ENCODE assay signal across 20 cellular contexts in genomic region chr1:184403961-184404726, GRCh38. TPM values are rescaled to one million over a fixed set of nuclear protein-coding genes. Genes with fewer than 3 reads are reported as not detected.
DNase-seq lines count a peak whose midpoint lies in the region; ATAC-seq, FAIRE-seq and TF ChIP-seq lines count a peak whose summit lies in the region.
"Had no signal": no experiment of that assay in that cellular context is flagged by ENCODE, and none has a peak within 500 bp of the region (broad histone marks: within the 10 kb centered on the region; RNA-seq: fewer than 3 reads in every experiment).

No MANE protein-coding gene starts in this region.

- H4K91ac ChIP-seq in H9 (ENCODE audit: insufficient read length, low read depth, low read length), result no peak overlapping the region

- no peak overlapping the region for H3K56ac ChIP-seq in H9 (ENCODE audit: insufficient read length, low read depth, low read length)

- intact Hi-C loops in K562 (cut with micrococcal nuclease), result no loop called here
- intact Hi-C loops in lower lobe of right lung (cut with DNase I), result no loop called here
- intact Hi-C loops in lower leg skin (cut with DNase I; ENCODE audit: low total_unique reads), result no loop called here

- WGBS in H9 (ENCODE audit: extremely low coverage, insufficient read length, low lambda C conversion rate), result no CpG with 5 or more reads among the region's 3 CpGs
- 1% methylated on average over 3 of the region's 3 CpGs for WGBS in K562 (ENCODE audit: insufficient coverage, low coverage, missing lambda C conversion rate)
- 70 to 71% methylated on average over 3 of the region's 3 CpGs for WGBS in upper lobe of left lung, 2 donors
- WGBS in lower leg skin, 2 donors, result 88% methylated on average over 3 of the region's 3 CpGs

- TF ChIP-seq CTCF in H9 (conservative IDR thresholded peaks at IDR 0.05), result no peak
- TF ChIP-seq CTCF in K562 (IDR thresholded peaks at IDR 0.05 in 2 of 3, conservative IDR thresholded peaks at IDR 0.05 in 1 of 3; ENCODE audit: insufficient read depth in 2 of 3, low read depth in 1 of 3, low read length in 3 of 3), result no peak
- TF ChIP-seq CTCF in lower lobe of right lung (IDR thresholded peaks at IDR 0.05), result no peak
- no peak for TF ChIP-seq CTCF in upper lobe of left lung (IDR thresholded peaks at IDR 0.05)
- no peak for TF ChIP-seq CTCF in lower leg skin (IDR thresholded peaks at IDR 0.05)

- H3K4me2 ChIP-seq in H9 (ENCODE audit: insufficient read depth, insufficient read length, low read length) (no peak overlapping the region), K562 (ENCODE audit: insufficient read depth, low read length) (no peak overlapping the region)

- no peak overlapping the region for H3K4me3 Mint-ChIP-seq in H9
- H3K4me3 Mint-ChIP-seq: CD14-positive monocyte had no signal

- H2AK5ac ChIP-seq in H9 (ENCODE audit: insufficient read length, low read length), result no peak overlapping the region

- no peaks in the 10 kb centered on the region for H3K9me3 Mint-ChIP-seq in H9
- H3K9me3 Mint-ChIP-seq: CD14-positive monocyte had no signal

- H3K4ac ChIP-seq in H9 (ENCODE audit: low read depth, low read length), result no peak overlapping the region

- no peaks in the 10 kb centered on the region for H3K9me1 ChIP-seq in K562 (ENCODE audit: control insufficient read depth, insufficient read depth, low read length)

- H3K27ac ChIP-seq in H9 (ENCODE audit: insufficient read length, low read depth, low read length), result no peak overlapping the region
- H3K27ac ChIP-seq in K562 (ENCODE audit: extremely low read depth, low read depth, low read length), result no peak overlapping the region
- H3K27ac ChIP-seq in lower lobe of right lung, result peak overlapping the region; percentile 64
- H3K27ac ChIP-seq in upper lobe of left lung, result peak overlapping the region in 1 of 4 donors; percentile 54

- no peak for ATAC-seq in K562
- peak; percentile 81 to 85 for ATAC-seq in lower lobe of right lung
- ATAC-seq in upper lobe of left lung (ENCODE audit: low FRiP score in 2 of 2), result peak; percentile 64 to 79
- ATAC-seq: HCT116, SK-N-SH treated with all-trans-retinoic acid at 6 μM for 48 hours had no signal

- no peak overlapping the region for H2BK20ac ChIP-seq in H9 (ENCODE audit: low read depth, low read length, poor library complexity, severe bottlenecking)

- no peak overlapping the region for H3K23ac ChIP-seq in H9 (ENCODE audit: insufficient read length, low read depth, low read length)

- H2BK12ac ChIP-seq in H9 (ENCODE audit: insufficient read length, low read depth, low read length), result no peak overlapping the region

- peak overlapping the region in 2 of 3 experiments; percentile 52 to 79; a peak in 2 of 7 replicates for H3K27ac Mint-ChIP-seq in H9
- H3K27ac Mint-ChIP-seq: CD14-positive monocyte had no signal

- H3K27me3 Mint-ChIP-seq in H9 (ENCODE audit: low read depth), result no peaks in the 10 kb centered on the region

- H3K9me3 ChIP-seq in H9 (ENCODE audit: control insufficient read depth, low read depth, low read length) (no peaks in the 10 kb centered on the region), K562 (replicated peaks; ENCODE audit: control insufficient read depth, insufficient read depth, low read depth, low read length) (no peaks in the 10 kb centered on the region), lower lobe of right lung (no peaks in the 10 kb centered on the region), upper lobe of left lung (no peaks in the 10 kb centered on the region)

- TF ChIP-seq POLR2A in K562 (conservative IDR thresholded peaks at IDR 0.05) (no peak), upper lobe of left lung (IDR thresholded peaks at IDR 0.05) (no peak), lower leg skin (IDR thresholded peaks at IDR 0.05) (no peak)

- peaks cover 39 to 68% of the 10 kb centered on the region in 2 experiments for H3K4me1 Mint-ChIP-seq in H9

- H2AFZ ChIP-seq in H9 (ENCODE audit: low read length) (no peak overlapping the region), K562 (ENCODE audit: low read depth, low read length) (no peak overlapping the region)

- H3K79me1 ChIP-seq in H9 (ENCODE audit: insufficient read depth, low read depth, low read length, poor library complexity, severe bottlenecking), result no peaks in the 10 kb centered on the region

- H4K8ac ChIP-seq in H9 (replicated peaks; ENCODE audit: insufficient read length, low read depth, low read length), result no peak overlapping the region

- TF ChIP-seq EP300 in K562 (IDR thresholded peaks at IDR 0.05; ENCODE audit: low read length) (no peak), upper lobe of left lung (IDR thresholded peaks at IDR 0.05) (no peak)

- in situ Hi-C loops in K562 (cut with MboI), result no loop called here

- H3K9ac ChIP-seq in H9 (ENCODE audit: extremely low read depth, insufficient read length, low read length) (no peak overlapping the region), K562 (ENCODE audit: insufficient read depth in 1 of 2, low read depth in 2 of 2, low read length in 2 of 2) (no peak overlapping the region)

- no peak overlapping the region for H2BK5ac ChIP-seq in H9 (ENCODE audit: insufficient read length, low read length)

- no peak overlapping the region for H3K14ac ChIP-seq in H9 (ENCODE audit: insufficient read depth, low read length)

- H2BK15ac ChIP-seq in H9 (ENCODE audit: low read depth, low read length), result no peak overlapping the region

- no peak for FAIRE-seq in K562 (lab: Jason Lieb, UNC)
- FAIRE-seq: G401.6 had no signal

- H4K20me1 ChIP-seq in H9 (ENCODE audit: control insufficient read depth, insufficient read depth, insufficient read length) (no peaks in the 10 kb centered on the region), K562 (replicated peaks; ENCODE audit: control insufficient read depth, insufficient read depth, low read length) (no peaks in the 10 kb centered on the region)

- no peaks in the 10 kb centered on the region for H3K36me3 Mint-ChIP-seq in H9 (ENCODE audit: insufficient read depth in 1 of 3, low read depth in 3 of 3)
- H3K36me3 Mint-ChIP-seq: CD14-positive monocyte had no signal

- no peak overlapping the region for H2BK120ac ChIP-seq in H9 (ENCODE audit: low read depth, low read length, poor library complexity, severe bottlenecking)

- BruUV-seq in K562 (replicated peaks; lab: Mats Ljungman, UMichigan), result no TSS peak

- H3K79me2 ChIP-seq in H9 (ENCODE audit: insufficient read depth, low read length), result no peaks in the 10 kb centered on the region; the same call in 1 of the 2 replicates
- no peaks in the 10 kb centered on the region for H3K79me2 ChIP-seq in K562 (ENCODE audit: control insufficient read depth, insufficient read depth, low read length)

- POLR2A ChIA-PET in K562 (lab: Yijun Ruan, JAX), result no interaction called here

- no peak overlapping the region for H4K5ac ChIP-seq in H9 (ENCODE audit: insufficient read length, low read depth, low read length)

- H3K4me1 ChIP-seq in H9 (ENCODE audit: insufficient read depth, low read length) (0 out of 2 replicates have a peak, but pooled peaks cover 1% of the 10 kb centered on the region), K562 (replicated peaks in 1 of 2; ENCODE audit: control insufficient read depth in 2 of 2, insufficient read depth in 2 of 2, low read length in 2 of 2) (no peaks in the 10 kb centered on the region), lower lobe of right lung (peaks cover 44% of the 10 kb centered on the region), upper lobe of left lung (peaks cover 11 to 32% (median 20%) of the 10 kb centered on the region in 4 donors)

- TF ChIP-seq RAD21 in K562 (CRISPR knock-in tag; conservative IDR thresholded peaks at IDR 0.05 in 1 of 2, IDR thresholded peaks at IDR 0.05 in 1 of 2), result no peak

- no peaks in the 10 kb centered on the region for H3K36me3 ChIP-seq in K562 (ENCODE audit: control insufficient read depth, insufficient read depth, low read length)
- H3K36me3 ChIP-seq in lower lobe of right lung, result no peaks in the 10 kb centered on the region
- no peaks in the 10 kb centered on the region for H3K36me3 ChIP-seq in upper lobe of left lung

- no peak overlapping the region for H3K4me3 ChIP-seq in K562
- H3K4me3 ChIP-seq in lower lobe of right lung, result no peak overlapping the region
- no peak overlapping the region for H3K4me3 ChIP-seq in upper lobe of left lung
- H3K4me3 ChIP-seq in lower leg skin (ENCODE audit: low read depth, poor library complexity, severe bottlenecking), result no peak overlapping the region

- CTCF ChIA-PET in K562 (lab: Yijun Ruan, JAX; ENCODE audit: low intra/inter-chr PET ratio), result no interaction called here

- no peak overlapping the region for H3K18ac ChIP-seq in H9 (ENCODE audit: insufficient read length, low read depth, low read length)

- H3T11ph ChIP-seq in H9 (ENCODE audit: low read length), result no peak overlapping the region

- H3K27me3 ChIP-seq in H9 (ENCODE audit: insufficient read depth, low read length) (no peaks in the 10 kb centered on the region), K562 (ENCODE audit: control insufficient read depth in 2 of 2, insufficient read depth in 2 of 2, low read length in 2 of 2) (no peaks in the 10 kb centered on the region), lower lobe of right lung (ENCODE audit: low read depth) (no peaks in the 10 kb centered on the region), upper lobe of left lung (no peaks in the 10 kb centered on the region)

- DNase-seq in H9 (no peak), K562 (ENCODE audit: extremely low read depth in 1 of 4, low spot score in 3 of 4) (no peak), lower lobe of right lung (no peak), upper lobe of left lung (no peak), lower leg skin (ENCODE audit: low spot score in 2 of 2) (no peak), NCI-H1092 (lab: John Stamatoyannopoulos, UW) (no peak), NCI-H2029 (lab: John Stamatoyannopoulos, UW) (no peak)
- DNase-seq: DMS 273 treated with DMSO at 0.1 percent for 48 hours, DND-41, NCI-H1105, NCI-H1694, NCI-H2107, NCI-H510A, NCI-H748 treated with DMSO at 0.1 percent for 48 hours, OCI-M1, SHP77 treated with DMSO at 0.1 percent for 48 hours had no signal

- no peaks in the 10 kb centered on the region for H3K23me2 ChIP-seq in H9 (ENCODE audit: insufficient read length, low read depth, low read length, poor library complexity, severe bottlenecking)

RNA-seq across cellular contexts. Expression of gene C1orf21, which starts 17.3 kb away (rescaled TPM):
- 36.0 and 36.4 TPM in 2 replicates for total RNA-seq in H9 (2021)
- total RNA-seq in K562 (2011; cell fraction: chromatin; rRNA removed; ENCODE audit: low replicate concordance), result not detected in 2 replicates
- not detected in 2 replicates for total RNA-seq in K562 (2011; cell fraction: nucleolus; rRNA removed)
- not detected in 2 replicates for total RNA-seq in K562 (2011; cell fraction: nucleoplasm; rRNA removed)
- total RNA-seq in K562 (2014; rRNA removed), result under 0.01 and 0.04 TPM in 2 replicates
- 0.04 and 0.06 TPM in 2 replicates for total RNA-seq in K562 (2014; rRNA removed; fragmentation: Illumina TruSeq; extraction: Trizol)
- total RNA-seq in K562 (2015; rRNA removed; fragmentation: Illumina TruSeq; extraction: Trizol), result 0.07 and 0.11 TPM in 2 replicates
- 0.07 and 0.25 TPM in 2 replicates for total RNA-seq in K562 (2021)
- 0.04 and 0.31 TPM in 2 replicates for polyA plus RNA-seq in K562 (2011; rRNA removed)
- polyA plus RNA-seq in K562 (2011; cell fraction: cytosol; rRNA removed), result 0.04 and 0.09 TPM in 2 replicates
- 0.03 and 0.07 TPM in 2 replicates for polyA plus RNA-seq in K562 (2011; cell fraction: nucleus; rRNA removed)
- 0.30 and 0.84 TPM in 2 replicates for polyA plus RNA-seq in K562 (2012)
- 0.28 TPM in 1 of 2 replicates, not detected in the other for polyA plus RNA-seq in K562 (2014; fragmentation: Illumina TruSeq; extraction: Trizol)
- polyA plus RNA-seq in K562 (2014; fragmentation: Nextera tagmentation; extraction: Ambion mirVana), result under 1 TPM; 0.14 to 0.15 TPM
- polyA plus RNA-seq in K562 (2014; rRNA removed), result 0.01 TPM in 1 of 2 replicates, not detected in the other
- 0.18 TPM in 1 of 2 replicates, not detected in the other for polyA minus RNA-seq in K562 (2011; rRNA and poly(A)+ RNA removed)
- polyA minus RNA-seq in K562 (2011; cell fraction: cytosol; rRNA and poly(A)+ RNA removed), result not detected in 2 replicates
- not detected in 2 replicates for polyA minus RNA-seq in K562 (2011; cell fraction: nucleus; rRNA and poly(A)+ RNA removed)
- 70.8 TPM for total RNA-seq in lower lobe of right lung
- total RNA-seq in upper lobe of left lung, result 100 to 1,000 TPM in 1 of 6 donors, 10 to 100 TPM in 5; 21.4 to 110 (median 49.2) TPM
- total RNA-seq in lower leg skin, result 10 to 100 TPM; 37.6 to 79.4 (median 56.2) TPM

Comparison
In these comparisons a context has a peak if more than half of its experiments do, and no peak if none do; other contexts are left out.
1. RNA of gene C1orf21, which starts 17.3 kb away (total RNA-seq): 70.8 TPM in lower lobe of right lung (single experiment), 37.6 to 79.4 TPM in lower leg skin, 21.4 to 110 TPM in upper lobe of left lung and 36.0 to 36.4 TPM in H9; under 0.01 to 0.25 TPM in K562; every median in the first group is over 10 times any median in the second.